In the genomic region with DNA sequence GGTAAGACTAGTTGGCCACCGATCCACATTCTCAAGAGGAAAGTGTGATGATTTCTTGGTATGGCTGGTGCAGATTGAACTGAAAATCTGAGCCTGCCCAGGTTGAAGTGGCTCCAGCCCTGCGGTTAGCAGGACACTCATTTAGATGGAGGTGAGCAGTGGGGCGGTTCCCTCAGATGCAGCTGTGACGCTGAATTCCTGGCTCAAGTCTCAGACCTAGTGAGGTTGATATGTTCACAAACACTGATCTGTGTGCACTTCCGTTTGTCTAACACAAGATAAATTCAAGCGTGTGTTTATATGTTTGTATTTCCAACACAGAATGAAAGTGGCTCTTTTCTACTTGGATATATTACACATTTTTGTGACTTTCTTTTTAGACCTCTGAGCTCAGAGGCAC, we compare ENCODE assay signal across 23 cellular contexts.
DNase-seq lines count a peak whose midpoint lies in the region; ATAC-seq and TF ChIP-seq lines count a peak whose summit lies in the region.
"Had no signal": no experiment of that assay in that cellular context is flagged by ENCODE, and none has a peak within 500 bp of the region (broad histone marks: within the 10 kb centered on the region; RNA-seq: fewer than 3 reads in every experiment).

No MANE protein-coding gene starts in this region.

- POLR2A ChIA-PET in RWPE1 (lab: Yijun Ruan, JAX; ENCODE audit: low non-redundant PET), result no interaction called here

- H3K27ac ChIP-seq in RWPE1 (no peak overlapping the region), SJCRH30 (no peak overlapping the region)
- H3K27ac ChIP-seq: SK-N-MC, spleen had no signal

- CTCF ChIA-PET in RWPE1 (lab: Yijun Ruan, JAX), result interaction anchor here (0.7 kb wide), 1 partner anchor 171 kb away, joined by 3 read pairs; no protein-coding TSS in a partner anchor

- H3K4me1 ChIP-seq in mucosa of descending colon (ENCODE audit: low read depth) (peaks cover 7% of the 10 kb centered on the region), SJCRH30 (no peaks in the 10 kb centered on the region; the same call in 1 of the 2 replicates)
- H3K4me1 ChIP-seq: Caco-2, spleen had no signal

- H3K9me3 ChIP-seq in mucosa of descending colon (no peaks in the 10 kb centered on the region), SJCRH30 (replicated peaks) (no peaks in the 10 kb centered on the region)
- H3K9me3 ChIP-seq: Caco-2, spleen had no signal

- H3K36me3 ChIP-seq in mucosa of descending colon (ENCODE audit: low read depth) (no peaks in the 10 kb centered on the region), SJCRH30 (no peaks in the 10 kb centered on the region)
- H3K36me3 ChIP-seq: spleen had no signal

- H3K4me3 ChIP-seq in mucosa of descending colon, result no peak overlapping the region
- H3K4me3 ChIP-seq in SJCRH30, result no peak overlapping the region
- H3K4me3 ChIP-seq: lung, SK-N-MC, spleen had no signal

- intact Hi-C loops in mucosa of descending colon (cut with DNase I, micrococcal nuclease), result no loop called here

- no peak for TF ChIP-seq CTCF in mucosa of descending colon (IDR thresholded peaks at IDR 0.05)
- TF ChIP-seq CTCF in RWPE1 (conservative IDR thresholded peaks at IDR 0.05; ENCODE audit: low read depth), result no peak

- DNase-seq in COLO668 (lab: John Stamatoyannopoulos, UW; ENCODE audit: unreplicated experiment) (peak; percentile 54), DMS79 treated with DMSO at 0.1 percent for 48 hours (lab: John Stamatoyannopoulos, UW) (peak; percentile 14), RPMI8226 (peak; percentile 69), mucosa of descending colon (peak in 1 of 3 donors; percentile 72), RWPE1 (ENCODE audit: low spot score) (no peak), SJCRH30 (no peak), medulla oblongata (ENCODE audit: extremely low spot score) (no peak), NCI-H82 treated with DMSO at 0.1 percent for 48 hours (lab: John Stamatoyannopoulos, UW; ENCODE audit: unreplicated experiment) (no peak)
- DNase-seq: ACHN; activated naive CD8-positive, alpha-beta T cell treated with anti-CD3 and anti-CD28 coated beads for 36 hours; Caco-2; central memory CD4-positive, alpha-beta T cell; dermis blood vessel endothelial cell; EL; NCI-H1048; NCI-H1930; NCI-H446 treated with DMSO at 0.1 percent for 48 hours; spleen; stimulated activated CD4-positive, alpha-beta T cell treated with anti-CD3 and anti-CD28 coated beads, Interleukin-4, amount 100 ng/mL, for 1 hour had no signal

- H3K27me3 ChIP-seq in SJCRH30, result no peaks in the 10 kb centered on the region

- peak; percentile 84 for ATAC-seq in mucosa of descending colon
- ATAC-seq: stimulated activated memory B cell treated with anti-CD40 and anti-IgM and Interleukin-4, amounts not matched to agents 10 μg/mL and 1 μg/mL and 100 μg/mL, for 72 hours; WTC11 had no signal

Comparison
In these comparisons a context has a peak if more than half of its experiments do, and no peak if none do; other contexts are left out.
1. DNase-seq: peak in COLO668 (single experiment), DMS79 treated with DMSO at 0.1 percent for 48 hours (single experiment) and RPMI8226 (single experiment); none in RWPE1 (single experiment), SJCRH30 (0 of 2), medulla oblongata (single experiment) and NCI-H82 treated with DMSO at 0.1 percent for 48 hours (single experiment).